In the genomic region with DNA sequence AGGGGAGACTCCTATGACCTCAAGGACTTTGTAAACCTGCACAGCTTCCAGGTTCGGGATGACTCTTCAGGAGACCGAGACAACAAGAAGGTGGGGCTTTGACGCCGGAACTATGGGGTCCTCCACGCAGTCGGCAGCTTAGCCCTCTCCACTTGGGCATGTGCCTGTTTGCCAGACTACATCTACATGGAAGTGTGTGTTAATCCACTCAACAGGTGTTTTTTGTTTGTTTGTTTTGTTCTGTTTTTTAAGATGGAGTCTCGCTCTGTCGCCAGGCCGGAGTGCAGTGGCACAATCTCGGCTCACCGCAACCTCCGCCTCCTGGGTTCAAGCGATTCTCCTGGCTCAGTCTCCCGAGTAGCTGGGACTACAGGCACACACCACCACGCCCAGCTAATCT, we compare ENCODE assay signal across 3 cellular contexts. TPM values are rescaled to one million over a fixed set of nuclear protein-coding genes. Genes with fewer than 3 reads are reported as not detected.
"Had no signal": no experiment of that assay in that cellular context is flagged by ENCODE, and none has a peak within 500 bp of the region (broad histone marks: within the 10 kb centered on the region; RNA-seq: fewer than 3 reads in every experiment).

No MANE protein-coding gene starts in this region.

RNA-seq across cellular contexts. Expression of gene VAV1, which starts 57.3 kb away (rescaled TPM):
- total RNA-seq: LHCN-M2, M059J, SJCRH30 had no signal

RNA-seq across cellular contexts. Expression of gene ADGRE1, which starts 57.5 kb away (rescaled TPM):
- total RNA-seq: LHCN-M2, SJCRH30 had no signal
